ENCODE assay signal across 7 cellular contexts in the genomic region with DNA sequence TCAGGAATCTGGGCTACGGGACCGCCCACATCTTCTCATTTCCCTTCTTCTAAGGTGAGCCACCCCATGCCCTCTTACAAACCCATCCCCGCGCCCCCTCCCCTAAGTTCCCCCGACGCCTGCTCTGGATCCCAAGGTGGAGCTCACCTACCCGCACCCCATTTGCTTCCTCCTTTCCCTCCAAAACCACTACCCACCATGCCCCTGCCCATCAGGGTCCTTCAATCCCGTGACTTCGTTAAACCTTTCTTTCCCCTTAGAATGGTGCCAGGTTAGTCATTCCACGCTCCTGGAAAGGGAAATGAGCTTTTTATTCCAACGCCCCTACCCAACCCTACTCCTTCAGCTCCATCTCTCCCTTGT. TPM values are rescaled to one million over a fixed set of nuclear protein-coding genes. Genes with fewer than 3 reads are reported as not detected.
A peak's percentile ranks its signal among the peaks of the same experiment; 100 is the strongest.
DNase-seq lines count a peak whose midpoint lies in the region; ATAC-seq, FAIRE-seq and TF ChIP-seq lines count a peak whose summit lies in the region.

No MANE protein-coding gene starts in this region.

- DNase-seq in activated naive CD8-positive, alpha-beta T cell treated with anti-CD3 and anti-CD28 coated beads, Interleukin-2, amount 50 U/mL, for 24 hours, result no peak
- DNase-seq in kidney (no peak), NCI-H187 (lab: John Stamatoyannopoulos, UW) (no peak)

- H3K4me1 Mint-ChIP-seq in activated naive CD8-positive, alpha-beta T cell treated with anti-CD3 and anti-CD28 coated beads, Interleukin-2, amount 50 U/mL, for 24 hours, result peaks cover 58% of the 10 kb centered on the region

- H3K36me3 Mint-ChIP-seq in activated naive CD8-positive, alpha-beta T cell treated with anti-CD3 and anti-CD28 coated beads, Interleukin-2, amount 50 U/mL, for 24 hours (ENCODE audit: low read depth), result peaks cover 35% of the 10 kb centered on the region

- intact Hi-C loops in kidney (cut with DNase I), result no loop called here

- H3K9ac ChIP-seq in HUES64 (ENCODE audit: low read depth, low read length) (peak overlapping the region; percentile 88; the same call in 1 of the 2 replicates), kidney (ENCODE audit: low read length in 2 of 2) (peak overlapping the region in 1 of 2 donors; percentile 60), stomach smooth muscle (ENCODE audit: low read length in 2 of 2) (peak overlapping the region; percentile 66 to 78)

- H3K27ac ChIP-seq in HUES64 (ENCODE audit: low read depth, low read length) (0 out of 2 replicates have a peak overlapping the region, but pooled peaks have one; percentile 2), kidney (ENCODE audit: low read depth in 2 of 2, low read length in 2 of 2) (peak overlapping the region; percentile 72 to 81), stomach smooth muscle (ENCODE audit: low read length) (peak overlapping the region; percentile 79)

- ATAC-seq in activated naive CD8-positive, alpha-beta T cell treated with anti-CD3 and anti-CD28 coated beads, Interleukin-2, amount 50 U/mL, for 24 hours, result no peak
- ATAC-seq in GM18873 (IDR thresholded peaks at IDR 0.05; ENCODE audit: low FRiP score, unreplicated experiment) (no peak), GM21360 (IDR thresholded peaks at IDR 0.05; ENCODE audit: unreplicated experiment) (no peak)

- H3K27ac Mint-ChIP-seq in activated naive CD8-positive, alpha-beta T cell treated with anti-CD3 and anti-CD28 coated beads, Interleukin-2, amount 50 U/mL, for 24 hours, result peak overlapping the region; percentile 37

- peak overlapping the region; percentile 71 for H3K4me3 Mint-ChIP-seq in activated naive CD8-positive, alpha-beta T cell treated with anti-CD3 and anti-CD28 coated beads, Interleukin-2, amount 50 U/mL, for 24 hours

- H3K9me3 Mint-ChIP-seq in activated naive CD8-positive, alpha-beta T cell treated with anti-CD3 and anti-CD28 coated beads, Interleukin-2, amount 50 U/mL, for 24 hours, result no peaks in the 10 kb centered on the region

- H3K4me1 ChIP-seq in HUES64 (ENCODE audit: insufficient read depth, low read length), result peaks cover 18% of the 10 kb centered on the region
- H3K4me1 ChIP-seq in kidney (ENCODE audit: control insufficient read depth in 1 of 2, insufficient read depth in 1 of 2, low read depth in 1 of 2, low read length in 2 of 2), result peaks cover 16 to 32% of the 10 kb centered on the region in 2 donors
- H3K4me1 ChIP-seq in stomach smooth muscle (ENCODE audit: control insufficient read depth, insufficient read depth, low read length), result peaks cover 39% of the 10 kb centered on the region

- H3K36me3 ChIP-seq in HUES64 (ENCODE audit: insufficient read depth, low read length), result peaks cover 29% of the 10 kb centered on the region
- peaks cover 19% of the 10 kb centered on the region in 2 donors for H3K36me3 ChIP-seq in kidney (ENCODE audit: control insufficient read depth in 1 of 2, insufficient read depth in 2 of 2, low read length in 2 of 2)
- H3K36me3 ChIP-seq in stomach smooth muscle (ENCODE audit: control insufficient read depth in 2 of 2, insufficient read depth in 2 of 2, low read length in 2 of 2), result peaks cover 19 to 25% of the 10 kb centered on the region in 2 donors

- 19% methylated on average over 11 of the region's 11 CpGs for WGBS in HUES64

- H3K27me3 Mint-ChIP-seq in activated naive CD8-positive, alpha-beta T cell treated with anti-CD3 and anti-CD28 coated beads, Interleukin-2, amount 50 U/mL, for 24 hours, result peaks cover 5% of the 10 kb centered on the region

- no peak for TF ChIP-seq CTCF in kidney (IDR thresholded peaks at IDR 0.05; ENCODE audit: borderline replicate concordance, extremely low read depth, insufficient read depth)

- H3K4me3 ChIP-seq in HUES64 (ENCODE audit: low read length) (peak overlapping the region; percentile 85), kidney (ENCODE audit: low read length in 2 of 2) (peak overlapping the region; percentile 14 to 55), stomach smooth muscle (ENCODE audit: low read length in 2 of 2) (peak overlapping the region; percentile 60 to 78)

- no peak for FAIRE-seq in kidney (lab: Jason Lieb, UNC)

- H3K9me3 ChIP-seq in HUES64 (ENCODE audit: insufficient read depth, low read depth, low read length) (no peaks in the 10 kb centered on the region), kidney (ENCODE audit: control insufficient read depth in 1 of 2, low read length in 2 of 2) (no peaks in the 10 kb centered on the region), stomach smooth muscle (ENCODE audit: control insufficient read depth in 2 of 2, low read length in 2 of 2) (no peaks in the 10 kb centered on the region)

- no peaks in the 10 kb centered on the region for H3K27me3 ChIP-seq in HUES64 (ENCODE audit: insufficient read depth, low read length)
- H3K27me3 ChIP-seq in stomach smooth muscle (ENCODE audit: control insufficient read depth in 1 of 2, insufficient read depth in 2 of 2, low read length in 2 of 2), result no peaks in the 10 kb centered on the region

RNA-seq across cellular contexts. Expression of a gene that starts 0.3 kb away (rescaled TPM):
- polyA plus RNA-seq in HUES64 (2013, experiment 1 of 2), result 18.9 TPM
- polyA plus RNA-seq in HUES64 (2013, experiment 2 of 2), result 19.2 TPM
- total RNA-seq in kidney, result 42.9 TPM
- 13.3 TPM for polyA plus RNA-seq in kidney (ENCODE audit: insufficient read depth, low read depth, low replicate concordance)

RNA-seq across cellular contexts. Expression of a gene that starts 26.6 kb away (rescaled TPM):
- not detected for polyA plus RNA-seq in HUES64 (2013, experiment 1 of 2)
- not detected for polyA plus RNA-seq in HUES64 (2013, experiment 2 of 2)
- 0.19 TPM for total RNA-seq in kidney
- polyA plus RNA-seq in kidney (ENCODE audit: insufficient read depth, low read depth, low replicate concordance), result not detected

Comparison
In these comparisons a context has a peak if more than half of its experiments do, and no peak if none do; other contexts are left out.
1. H3K27ac ChIP-seq: peak in every context shown above with its lines; median percentile 79 in stomach smooth muscle; 76 in kidney; 2 in HUES64.
2. H3K4me3 ChIP-seq: peak in every context shown above with its lines; median percentile 85 in HUES64; 69 in stomach smooth muscle; 34 in kidney.